ENCODE assay signal across 19 cellular contexts in genomic region chr10:3907514-3907913, GRCh38.
A peak's percentile ranks its signal among the peaks of the same experiment; 100 is the strongest.
DNase-seq lines count a peak whose midpoint lies in the region; ATAC-seq, FAIRE-seq and TF ChIP-seq lines count a peak whose summit lies in the region.
"Had no signal": no experiment of that assay in that cellular context is flagged by ENCODE, and none has a peak within 500 bp of the region (broad histone marks: within the 10 kb centered on the region; RNA-seq: fewer than 3 reads in every experiment).

No MANE protein-coding gene starts in this region.

- H3K9me3 Mint-ChIP-seq in MCF 10A (ENCODE audit: unreplicated experiment), result no peaks in the 10 kb centered on the region
- no peaks in the 10 kb centered on the region for H3K9me3 Mint-ChIP-seq in effector memory CD8-positive, alpha-beta T cell
- no peaks in the 10 kb centered on the region for H3K9me3 Mint-ChIP-seq in activated naive CD8-positive, alpha-beta T cell treated with anti-CD3 and anti-CD28 coated beads for 36 hours
- H3K9me3 Mint-ChIP-seq: stimulated activated naive CD8-positive, alpha-beta T cell treated with anti-CD3 and anti-CD28 coated beads, Interleukin-15, amount 100 ng/mL, for 72 hours had no signal

- H3K4me1 ChIP-seq in breast epithelium (no peaks in the 10 kb centered on the region), heart left ventricle (peaks cover 0 to 25% (median 7%) of the 10 kb centered on the region in 12 donors), pancreas (no peaks in the 10 kb centered on the region)

- DNase-seq in breast epithelium (ENCODE audit: low spot score in 2 of 2), result no peak
- DNase-seq in MCF 10A (ENCODE audit: unreplicated experiment), result no peak
- peak; percentile 53 to 81 (median 66) for DNase-seq in heart left ventricle
- no peak for DNase-seq in pancreas
- DNase-seq in HuH-7 (ENCODE audit: low spot score), result no peak
- no peak for DNase-seq in effector memory CD8-positive, alpha-beta T cell
- no peak for DNase-seq in activated naive CD8-positive, alpha-beta T cell treated with anti-CD3 and anti-CD28 coated beads for 36 hours
- DNase-seq: activated CD4-positive, alpha-beta T cell treated with anti-CD3 and anti-CD28 coated beads for 48 hours; activated T-cell treated with anti-CD3 and anti-CD28 coated beads, Interleukin-2, amount 50 U/mL, for 72 hours; COR-L47; NCI-H146; NCI-H524; retina; stimulated activated naive CD8-positive, alpha-beta T cell treated with anti-CD3 and anti-CD28 coated beads, Interleukin-15, amount 100 ng/mL, for 72 hours had no signal

- H3K4me3 Mint-ChIP-seq in MCF 10A (ENCODE audit: unreplicated experiment), result no peak overlapping the region
- no peak overlapping the region for H3K4me3 Mint-ChIP-seq in effector memory CD8-positive, alpha-beta T cell
- no peak overlapping the region for H3K4me3 Mint-ChIP-seq in activated naive CD8-positive, alpha-beta T cell treated with anti-CD3 and anti-CD28 coated beads for 36 hours
- H3K4me3 Mint-ChIP-seq: activated T-cell treated with anti-CD3 and anti-CD28 coated beads, Interleukin-2, amount 50 U/mL, for 72 hours; stimulated activated naive CD8-positive, alpha-beta T cell treated with anti-CD3 and anti-CD28 coated beads, Interleukin-15, amount 100 ng/mL, for 72 hours had no signal

- H3K9me3 ChIP-seq in breast epithelium (no peaks in the 10 kb centered on the region), heart left ventricle (peaks cover 0 to 11% (median 0%) of the 10 kb centered on the region in 12 donors), pancreas (no peaks in the 10 kb centered on the region)
- H3K9me3 ChIP-seq: ascending aorta had no signal

- no TSS peak for BruUV-seq in MCF 10A (replicated peaks; lab: Mats Ljungman, UMichigan)

- WGBS in heart left ventricle, 4 donors, result 79 to 90% (median 81%) methylated on average over 4 to 6 of the region's 6 CpGs
- WGBS in pancreas, 2 donors, result 60 to 71% methylated on average over 6 of the region's 6 CpGs

- peaks cover 12% of the 10 kb centered on the region for H3K4me1 Mint-ChIP-seq in MCF 10A (ENCODE audit: insufficient read depth, unreplicated experiment)
- H3K4me1 Mint-ChIP-seq in effector memory CD8-positive, alpha-beta T cell (ENCODE audit: low read depth in 2 of 2), result peaks cover 4 to 5% of the 10 kb centered on the region in 2 donors
- H3K4me1 Mint-ChIP-seq in activated naive CD8-positive, alpha-beta T cell treated with anti-CD3 and anti-CD28 coated beads for 36 hours, result peaks cover 5% of the 10 kb centered on the region

- H3K27ac ChIP-seq in breast epithelium, result peak overlapping the region; percentile 41 to 83
- H3K27ac ChIP-seq in heart left ventricle, result peak overlapping the region in 1 of 12 donors; percentile 6
- H3K27ac ChIP-seq in pancreas, result no peak overlapping the region
- H3K27ac ChIP-seq: 22Rv1, ascending aorta had no signal

- H3K36me3 Mint-ChIP-seq in MCF 10A (ENCODE audit: insufficient read depth, unreplicated experiment), result no peaks in the 10 kb centered on the region
- H3K36me3 Mint-ChIP-seq in effector memory CD8-positive, alpha-beta T cell (ENCODE audit: insufficient read depth), result peaks cover 7% of the 10 kb centered on the region
- peaks cover 1% of the 10 kb centered on the region for H3K36me3 Mint-ChIP-seq in activated naive CD8-positive, alpha-beta T cell treated with anti-CD3 and anti-CD28 coated beads for 36 hours

- no peak overlapping the region for H3K27ac Mint-ChIP-seq in MCF 10A (ENCODE audit: low read depth, unreplicated experiment)
- no peak overlapping the region for H3K27ac Mint-ChIP-seq in effector memory CD8-positive, alpha-beta T cell
- no peak overlapping the region for H3K27ac Mint-ChIP-seq in activated naive CD8-positive, alpha-beta T cell treated with anti-CD3 and anti-CD28 coated beads for 36 hours
- H3K27ac Mint-ChIP-seq: activated T-cell treated with anti-CD3 and anti-CD28 coated beads, Interleukin-2, amount 50 U/mL, for 72 hours; stimulated activated naive CD8-positive, alpha-beta T cell treated with anti-CD3 and anti-CD28 coated beads, Interleukin-15, amount 100 ng/mL, for 72 hours had no signal

- TF ChIP-seq POLR2A in breast epithelium (IDR thresholded peaks at IDR 0.05) (no peak), heart left ventricle (IDR thresholded peaks at IDR 0.05) (no peak), GM18505 (IDR thresholded peaks at IDR 0.05; ENCODE audit: borderline replicate concordance, extremely low read depth, insufficient read depth, insufficient read length) (no peak)

- H3K36me3 ChIP-seq in breast epithelium (no peaks in the 10 kb centered on the region), heart left ventricle (no peaks in the 10 kb centered on the region), pancreas (no peaks in the 10 kb centered on the region)
- H3K36me3 ChIP-seq: ascending aorta had no signal

- no peaks in the 10 kb centered on the region for H3K27me3 Mint-ChIP-seq in MCF 10A (ENCODE audit: insufficient read depth, unreplicated experiment)
- no peaks in the 10 kb centered on the region for H3K27me3 Mint-ChIP-seq in effector memory CD8-positive, alpha-beta T cell
- no peaks in the 10 kb centered on the region for H3K27me3 Mint-ChIP-seq in activated naive CD8-positive, alpha-beta T cell treated with anti-CD3 and anti-CD28 coated beads for 36 hours
- H3K27me3 Mint-ChIP-seq: stimulated activated naive CD8-positive, alpha-beta T cell treated with anti-CD3 and anti-CD28 coated beads, Interleukin-15, amount 100 ng/mL, for 72 hours had no signal

- CTCF ChIA-PET in MCF 10A (lab: Yijun Ruan, JAX), result no interaction called here

- ATAC-seq in heart left ventricle (peak; percentile 27 to 76 (median 65)), pancreas (peak in 3 of 4 donors; percentile 36 to 46 (median 38)), GM18505 (IDR thresholded peaks at IDR 0.05; ENCODE audit: unreplicated experiment) (no peak)
- no peak for ATAC-seq in effector memory CD8-positive, alpha-beta T cell (replicated peaks)
- ATAC-seq: activated T-cell treated with anti-CD3 and anti-CD28 coated beads, Interleukin-2, amount 50 U/mL, for 72 hours; stimulated activated naive CD8-positive, alpha-beta T cell treated with anti-CD3 and anti-CD28 coated beads, Interleukin-15, amount 100 ng/mL, for 72 hours had no signal

- POLR2A ChIA-PET in MCF 10A (lab: Yijun Ruan, JAX), result no interaction called here

- no peak for FAIRE-seq in pancreas (lab: Jason Lieb, UNC)
- FAIRE-seq: endometrium, RCC 7860 had no signal

- H3K27me3 ChIP-seq in breast epithelium (no peaks in the 10 kb centered on the region), heart left ventricle (no peaks in the 10 kb centered on the region), pancreas (no peaks in the 10 kb centered on the region)
- H3K27me3 ChIP-seq: ascending aorta had no signal

- H3K4me3 ChIP-seq in breast epithelium (peak overlapping the region in 1 of 3 donors; percentile 23), heart left ventricle (no peak overlapping the region), pancreas (no peak overlapping the region)
- H3K4me3 ChIP-seq: ascending aorta had no signal

- no peak for TF ChIP-seq CTCF in breast epithelium (IDR thresholded peaks at IDR 0.05)
- no peak for TF ChIP-seq CTCF in MCF 10A (IDR thresholded peaks at IDR 0.05; ENCODE audit: unreplicated experiment)
- TF ChIP-seq CTCF in heart left ventricle (IDR thresholded peaks at IDR 0.05), result no peak
- TF ChIP-seq CTCF in pancreas (IDR thresholded peaks at IDR 0.05), result no peak

- intact Hi-C loops in breast epithelium (cut with DNase I; ENCODE audit: low total_unique reads) (no loop called here), MCF 10A (cut with micrococcal nuclease) (no loop called here), heart left ventricle (cut with DNase I) (loop anchor here in 3 of 10 donors (5.0 to 10.0 kb wide), 3 partner anchors 123 to 757 kb away; partner anchors contain the start of gene KLF6 (in 1 of the 3)), pancreas (cut with DNase I) (no loop called here)

Comparison
In these comparisons a context has a peak if more than half of its experiments do, and no peak if none do; other contexts are left out.
1. DNase-seq: peak in heart left ventricle (5 of 5); none in breast epithelium (0 of 2), MCF 10A (single experiment), pancreas (0 of 6), HuH-7 (single experiment), effector memory CD8-positive, alpha-beta T cell (0 of 3) and activated naive CD8-positive, alpha-beta T cell treated with anti-CD3 and anti-CD28 coated beads for 36 hours (single experiment).
2. H3K27ac ChIP-seq: peak in breast epithelium (2 of 2); none in pancreas (0 of 4).
3. ATAC-seq: peak in heart left ventricle (4 of 4) and pancreas (3 of 4); none in effector memory CD8-positive, alpha-beta T cell (single experiment) and GM18505 (single experiment).